Comparison of ENCODE assay signal across 9 cellular contexts in the genomic region with DNA sequence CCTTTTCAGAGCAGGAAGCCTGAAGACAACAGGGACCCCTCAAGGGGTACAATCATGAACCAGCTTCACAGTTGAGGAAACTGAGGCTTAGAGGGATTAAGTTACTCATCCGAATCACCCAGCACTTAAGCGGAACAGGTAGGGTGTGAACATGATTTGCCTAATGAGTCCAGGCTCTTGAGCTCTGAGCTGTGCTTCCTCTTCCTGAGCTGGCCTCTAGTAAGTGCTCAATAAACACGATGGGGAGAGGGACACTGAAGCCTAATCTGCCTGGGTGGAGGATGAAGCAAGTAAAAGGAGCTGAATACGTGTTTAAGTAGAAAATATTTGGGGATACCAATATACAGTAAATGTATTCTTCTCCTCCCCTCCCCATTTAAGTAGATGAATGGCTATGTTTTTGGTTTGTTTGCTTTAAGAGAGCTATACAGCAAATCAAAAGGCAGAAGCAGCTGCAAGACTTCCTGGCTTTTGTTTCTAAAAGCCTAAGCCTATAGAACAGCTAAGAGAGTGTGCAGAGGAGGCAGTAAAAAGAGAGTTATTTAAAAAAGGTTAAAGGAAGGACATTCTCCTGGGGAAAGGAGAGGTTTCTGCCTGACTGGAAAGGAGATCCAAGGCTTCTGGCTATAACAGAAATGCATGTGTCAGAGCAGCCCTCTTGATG. TPM values are rescaled to one million over a fixed set of nuclear protein-coding genes. Genes with fewer than 3 reads are reported as not detected.
DNase-seq lines count a peak whose midpoint lies in the region; ATAC-seq, FAIRE-seq and TF ChIP-seq lines count a peak whose summit lies in the region.
"Had no signal": no experiment of that assay in that cellular context is flagged by ENCODE, and none has a peak within 500 bp of the region (broad histone marks: within the 10 kb centered on the region; RNA-seq: fewer than 3 reads in every experiment).

No MANE protein-coding gene starts in this region.

- no peak for DNase-seq in T-helper 1 cell
- peak; percentile 66 for DNase-seq in NCI-H146 (lab: John Stamatoyannopoulos, UW)
- DNase-seq in astrocyte (ENCODE audit: low read depth) = no peak
- no peak for DNase-seq in stimulated activated naive B cell treated with anti-CD40 and anti-IgM and Interleukin-4, amounts not matched to agents 10 μg/mL and 1 μg/mL and 100 μg/mL, for 72 hours
- no peak for DNase-seq in D721Med (ENCODE audit: insufficient read length, low spot score)
- DNase-seq in NCI-H1105 treated with DMSO at 0.1 percent for 48 hours (lab: John Stamatoyannopoulos, UW) = no peak
- no peak for DNase-seq in activated effector memory CD4-positive, alpha-beta T cell treated with anti-CD3 and anti-CD28 coated beads, Interleukin-2, amount 50 U/mL, for 16 hours

- no peaks in the 10 kb centered on the region for H3K36me3 ChIP-seq in astrocyte (ENCODE audit: insufficient read depth, low read length)
- H3K36me3 ChIP-seq: ascending aorta had no signal

- peak overlapping the region; percentile 36 for H3K4me2 ChIP-seq in astrocyte (ENCODE audit: low read length)

- peak overlapping the region; percentile 29 for H3K27ac ChIP-seq in astrocyte (ENCODE audit: low read depth, low read length)

- H3K4me1 Mint-ChIP-seq in T-helper 1 cell treated with Interleukin-12 subunit alpha and Interleukin-12 subunit beta and Interleukin-4 antibody, amounts not matched to agents 30 μg/mL and 1 μg/mL, for 36 hours (ENCODE audit: low read depth) = peaks cover 27% of the 10 kb centered on the region
- peaks cover 34% of the 10 kb centered on the region for H3K4me1 Mint-ChIP-seq in astrocyte (ENCODE audit: low read depth, unreplicated experiment)
- peaks cover 11 to 27% of the 10 kb centered on the region in 2 donors for H3K4me1 Mint-ChIP-seq in stimulated activated naive B cell treated with anti-CD40 and anti-IgM and Interleukin-4, amounts not matched to agents 10 μg/mL and 1 μg/mL and 100 μg/mL, for 72 hours

- H3K27ac Mint-ChIP-seq in T-helper 1 cell treated with Interleukin-12 subunit alpha and Interleukin-12 subunit beta and Interleukin-4 antibody, amounts not matched to agents 30 μg/mL and 1 μg/mL, for 36 hours = peak overlapping the region; percentile 4
- peak overlapping the region; percentile 94 for H3K27ac Mint-ChIP-seq in astrocyte (ENCODE audit: unreplicated experiment)
- peak overlapping the region; percentile 96 for H3K27ac Mint-ChIP-seq in stimulated activated naive B cell treated with anti-CD40 and anti-IgM and Interleukin-4, amounts not matched to agents 10 μg/mL and 1 μg/mL and 100 μg/mL, for 72 hours

- H3K4me1 ChIP-seq in astrocyte (ENCODE audit: insufficient read depth, low read length) = peaks cover 20% of the 10 kb centered on the region

- no peaks in the 10 kb centered on the region for H4K20me1 ChIP-seq in astrocyte (ENCODE audit: insufficient read depth, low read length)

- no peaks in the 10 kb centered on the region for H3K27me3 ChIP-seq in astrocyte (ENCODE audit: insufficient read depth, low read length)
- H3K27me3 ChIP-seq: ascending aorta had no signal

- peak overlapping the region; percentile 22 for H3K9ac ChIP-seq in astrocyte (ENCODE audit: low read length)

- no peak overlapping the region for H2AFZ ChIP-seq in astrocyte (ENCODE audit: low read depth, low read length)

- no peak overlapping the region for H3K4me3 ChIP-seq in astrocyte (ENCODE audit: insufficient read depth, low read depth, low read length)
- H3K4me3 ChIP-seq: ascending aorta had no signal

- peak in 1 of 2 donors; percentile 29 for ATAC-seq in stimulated activated naive B cell treated with anti-CD40 and anti-IgM and Interleukin-4, amounts not matched to agents 10 μg/mL and 1 μg/mL and 100 μg/mL, for 72 hours (replicated peaks)

- peaks cover 2% of the 10 kb centered on the region for H3K36me3 Mint-ChIP-seq in T-helper 1 cell treated with Interleukin-12 subunit alpha and Interleukin-12 subunit beta and Interleukin-4 antibody, amounts not matched to agents 30 μg/mL and 1 μg/mL, for 36 hours (ENCODE audit: low read depth)
- no peaks in the 10 kb centered on the region for H3K36me3 Mint-ChIP-seq in astrocyte (ENCODE audit: low read depth, unreplicated experiment)
- H3K36me3 Mint-ChIP-seq in stimulated activated naive B cell treated with anti-CD40 and anti-IgM and Interleukin-4, amounts not matched to agents 10 μg/mL and 1 μg/mL and 100 μg/mL, for 72 hours = peaks cover 0 to 3% of the 10 kb centered on the region in 2 donors

- TF ChIP-seq CTCF in astrocyte (IDR thresholded peaks at IDR 0.05; ENCODE audit: insufficient read depth, low read depth, low read length) = no peak
- no peak for TF ChIP-seq CTCF in D721Med (IDR thresholded peaks at IDR 0.05; ENCODE audit: insufficient read depth, missing control alignments)

- no peaks in the 10 kb centered on the region for H3K9me3 ChIP-seq in astrocyte (ENCODE audit: insufficient read depth, low read depth, low read length)
- H3K9me3 ChIP-seq: ascending aorta had no signal

- H3K4me3 Mint-ChIP-seq in T-helper 1 cell treated with Interleukin-12 subunit alpha and Interleukin-12 subunit beta and Interleukin-4 antibody, amounts not matched to agents 30 μg/mL and 1 μg/mL, for 36 hours = no peak overlapping the region
- H3K4me3 Mint-ChIP-seq in astrocyte (ENCODE audit: unreplicated experiment) = no peak overlapping the region
- no peak overlapping the region for H3K4me3 Mint-ChIP-seq in stimulated activated naive B cell treated with anti-CD40 and anti-IgM and Interleukin-4, amounts not matched to agents 10 μg/mL and 1 μg/mL and 100 μg/mL, for 72 hours

- FAIRE-seq in astrocyte (lab: Jason Lieb, UNC) = no peak
- FAIRE-seq in D721Med (lab: Jason Lieb, UNC) = no peak

- H3K79me2 ChIP-seq in astrocyte (ENCODE audit: insufficient read depth, low read length) = no peaks in the 10 kb centered on the region

- H3K9me3 Mint-ChIP-seq in T-helper 1 cell treated with Interleukin-12 subunit alpha and Interleukin-12 subunit beta and Interleukin-4 antibody, amounts not matched to agents 30 μg/mL and 1 μg/mL, for 36 hours = no peaks in the 10 kb centered on the region
- no peaks in the 10 kb centered on the region for H3K9me3 Mint-ChIP-seq in astrocyte (ENCODE audit: unreplicated experiment)
- no peaks in the 10 kb centered on the region for H3K9me3 Mint-ChIP-seq in stimulated activated naive B cell treated with anti-CD40 and anti-IgM and Interleukin-4, amounts not matched to agents 10 μg/mL and 1 μg/mL and 100 μg/mL, for 72 hours

- no peaks in the 10 kb centered on the region for H3K27me3 Mint-ChIP-seq in T-helper 1 cell treated with Interleukin-12 subunit alpha and Interleukin-12 subunit beta and Interleukin-4 antibody, amounts not matched to agents 30 μg/mL and 1 μg/mL, for 36 hours (ENCODE audit: low read depth)
- no peaks in the 10 kb centered on the region for H3K27me3 Mint-ChIP-seq in astrocyte (ENCODE audit: low read depth, unreplicated experiment)
- H3K27me3 Mint-ChIP-seq in stimulated activated naive B cell treated with anti-CD40 and anti-IgM and Interleukin-4, amounts not matched to agents 10 μg/mL and 1 μg/mL and 100 μg/mL, for 72 hours = no peaks in the 10 kb centered on the region

RNA-seq across cellular contexts. Expression of a gene that starts 20.5 kb away (rescaled TPM):
- 9.2 and 9.5 TPM in 2 replicates for total RNA-seq in astrocyte

RNA-seq across cellular contexts. Expression of a gene that starts 22.5 kb away (rescaled TPM):
- 45.1 and 47.2 TPM in 2 replicates for total RNA-seq in astrocyte

Comparison
In these comparisons a context has a peak if more than half of its experiments do, and no peak if none do; other contexts are left out.
1. H3K27ac Mint-ChIP-seq: peak in every context shown above with its lines; median percentile 96 in stimulated activated naive B cell treated with anti-CD40 and anti-IgM and Interleukin-4, amounts not matched to agents 10 μg/mL and 1 μg/mL and 100 μg/mL, for 72 hours; 94 in astrocyte; 4 in T-helper 1 cell treated with Interleukin-12 subunit alpha and Interleukin-12 subunit beta and Interleukin-4 antibody, amounts not matched to agents 30 μg/mL and 1 μg/mL, for 36 hours.